In the genomic region with DNA sequence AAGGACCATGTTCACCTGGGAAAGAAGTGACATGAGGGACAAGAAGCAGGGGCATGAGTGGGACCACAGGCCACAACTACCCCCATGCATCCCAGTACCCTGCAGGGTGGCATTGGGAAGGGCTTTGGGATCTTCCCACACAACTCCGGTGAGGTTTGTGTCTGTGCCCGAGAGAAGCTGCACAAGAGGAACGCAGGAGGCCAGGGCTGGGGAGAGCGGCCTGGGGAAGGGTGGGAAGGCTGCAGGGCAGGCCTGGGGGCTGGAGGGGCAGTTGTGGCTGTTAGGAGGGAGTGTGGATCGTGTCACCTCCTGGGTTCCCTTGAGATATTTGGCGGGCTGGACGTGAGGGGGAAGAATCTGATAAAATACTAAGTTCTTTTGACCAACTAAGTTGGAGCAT, we compare ENCODE assay signal across 21 cellular contexts. TPM values are rescaled to one million over a fixed set of nuclear protein-coding genes. Genes with fewer than 3 reads are reported as not detected.
"Had no signal": no experiment of that assay in that cellular context is flagged by ENCODE, and none has a peak within 500 bp of the region (broad histone marks: within the 10 kb centered on the region; RNA-seq: fewer than 3 reads in every experiment).

No MANE protein-coding gene starts in this region.

- H3K4me3 Mint-ChIP-seq: activated naive CD8-positive, alpha-beta T cell; activated T-cell treated with anti-CD3 and anti-CD28 coated beads, Interleukin-2, amount 50 U/mL, for 24 hours; activated T-helper 17 cell treated with anti-CD3 and anti-CD28 coated beads, Interleukin-2, amount 50 U/mL, for 72 hours; natural killer cell treated with Interleukin-12 subunit alpha and Interleukin-12 subunit beta and Interleukin-15 and Interleukin-18, amount 100 ng/mL, for 72 hours; stimulated activated naive B cell treated with anti-CD40 and anti-IgM and Interleukin-4, amounts not matched to agents 10 μg/mL and 1 μg/mL and 100 μg/mL, for 72 hours had no signal

- FAIRE-seq: small intestine had no signal

- DNase-seq: activated CD4-positive, alpha-beta T cell treated with anti-CD3 and anti-CD28 coated beads for 1 hour; activated CD4-positive, alpha-beta T cell treated with anti-CD3 and anti-CD28 coated beads, Interleukin-2, amount 50 U/mL, for 1 hour; activated CD8-positive, alpha-beta memory T cell treated with anti-CD3 and anti-CD28 coated beads for 24 hours; activated CD8-positive, alpha-beta memory T cell treated with anti-CD3 and anti-CD28 coated beads, Interleukin-2, amount 50 U/mL, for 4 hours; activated T-cell treated with anti-CD3 and anti-CD28 coated beads, Interleukin-2, amount 50 U/mL, for 24 hours; amygdala; effector CD4-positive, alpha-beta T cell; foreskin melanocyte; mammary epithelial cell; right cardiac atrium; stimulated activated CD4-positive, alpha-beta T cell treated with anti-CD3 and anti-CD28 coated beads, Interleukin-2, amount 100 ng/mL, for 48 hours; stimulated activated CD8-positive, alpha-beta memory T cell treated with anti-CD3 and anti-CD28 coated beads, Interleukin-4, amount 100 ng/mL, for 48 hours; stimulated activated naive B cell treated with anti-CD40 and anti-IgM and Interleukin-4, amounts not matched to agents 10 μg/mL and 1 μg/mL and 100 μg/mL, for 72 hours; T-helper 9 cell; trophoblast cell had no signal

- H3K4me1 Mint-ChIP-seq: activated T-helper 17 cell treated with anti-CD3 and anti-CD28 coated beads, Interleukin-2, amount 50 U/mL, for 72 hours; stimulated activated naive B cell treated with anti-CD40 and anti-IgM and Interleukin-4, amounts not matched to agents 10 μg/mL and 1 μg/mL and 100 μg/mL, for 72 hours had no signal

- H3K9me3 Mint-ChIP-seq: activated T-cell treated with anti-CD3 and anti-CD28 coated beads, Interleukin-2, amount 50 U/mL, for 24 hours; activated T-helper 17 cell treated with anti-CD3 and anti-CD28 coated beads, Interleukin-2, amount 50 U/mL, for 72 hours; natural killer cell treated with Interleukin-12 subunit alpha and Interleukin-12 subunit beta and Interleukin-15 and Interleukin-18, amount 100 ng/mL, for 72 hours; stimulated activated naive B cell treated with anti-CD40 and anti-IgM and Interleukin-4, amounts not matched to agents 10 μg/mL and 1 μg/mL and 100 μg/mL, for 72 hours had no signal

- H3K27me3 Mint-ChIP-seq: activated naive CD8-positive, alpha-beta T cell; activated T-cell treated with anti-CD3 and anti-CD28 coated beads, Interleukin-2, amount 50 U/mL, for 24 hours; activated T-helper 17 cell treated with anti-CD3 and anti-CD28 coated beads, Interleukin-2, amount 50 U/mL, for 72 hours; natural killer cell treated with Interleukin-12 subunit alpha and Interleukin-12 subunit beta and Interleukin-15 and Interleukin-18, amount 100 ng/mL, for 72 hours; stimulated activated naive B cell treated with anti-CD40 and anti-IgM and Interleukin-4, amounts not matched to agents 10 μg/mL and 1 μg/mL and 100 μg/mL, for 72 hours had no signal

- H3K27ac Mint-ChIP-seq: activated naive CD8-positive, alpha-beta T cell; activated T-cell treated with anti-CD3 and anti-CD28 coated beads, Interleukin-2, amount 50 U/mL, for 24 hours; activated T-helper 17 cell treated with anti-CD3 and anti-CD28 coated beads, Interleukin-2, amount 50 U/mL, for 72 hours; natural killer cell treated with Interleukin-12 subunit alpha and Interleukin-12 subunit beta and Interleukin-15 and Interleukin-18, amount 100 ng/mL, for 72 hours; stimulated activated naive B cell treated with anti-CD40 and anti-IgM and Interleukin-4, amounts not matched to agents 10 μg/mL and 1 μg/mL and 100 μg/mL, for 72 hours had no signal

- H3K36me3 Mint-ChIP-seq: natural killer cell treated with Interleukin-12 subunit alpha and Interleukin-12 subunit beta and Interleukin-15 and Interleukin-18, amount 100 ng/mL, for 72 hours had no signal

- H3K9ac ChIP-seq: parathyroid adenoma had no signal

- H3K27ac ChIP-seq: parathyroid adenoma had no signal

- H2AFZ ChIP-seq: parathyroid adenoma had no signal

- H3K79me2 ChIP-seq: parathyroid adenoma had no signal

- H3K4me1 ChIP-seq: parathyroid adenoma had no signal

RNA-seq across cellular contexts. Expression of a gene that starts 44.3 kb away (rescaled TPM):
- total RNA-seq: activated T-helper 17 cell treated with anti-CD3 and anti-CD28 coated beads, Interleukin-2, amount 50 U/mL, for 72 hours; natural killer cell treated with Interleukin-12 subunit alpha and Interleukin-12 subunit beta and Interleukin-15 and Interleukin-18, amount 100 ng/mL, for 72 hours; T-helper 1 cell treated with Interleukin-12 subunit alpha and Interleukin-12 subunit beta and Interleukin-4 antibody, amounts not matched to agents 30 ng/mL and 1 ng/mL, for 36 hours had no signal
